In genomic region chr18:7889515-7889914, GRCh38 we compare ENCODE assay signal across 15 cellular contexts.
DNase-seq lines count a peak whose midpoint lies in the region; ATAC-seq, FAIRE-seq and TF ChIP-seq lines count a peak whose summit lies in the region.
"Had no signal": no experiment of that assay in that cellular context is flagged by ENCODE, and none has a peak within 500 bp of the region (broad histone marks: within the 10 kb centered on the region; RNA-seq: fewer than 3 reads in every experiment).

No MANE protein-coding gene starts in this region.

- H3K4me3 ChIP-seq in Caco-2 (ENCODE audit: low read depth, low read length) (no peak overlapping the region), PC-3 (ENCODE audit: low read length) (no peak overlapping the region)
- H3K4me3 ChIP-seq: BLaER1 had no signal

- no peak for ATAC-seq in PC-3

- FAIRE-seq in urothelium cell line (lab: Jason Lieb, UNC), result peak; percentile 23
- FAIRE-seq: H1 had no signal

- H3K9me2 ChIP-seq in PC-3 (replicated peaks; ENCODE audit: low read length), result no peaks in the 10 kb centered on the region

- peaks cover 19% of the 10 kb centered on the region for H3K4me1 ChIP-seq in Caco-2
- H3K4me1 ChIP-seq in PC-3 (ENCODE audit: insufficient read depth, low read length), result no peaks in the 10 kb centered on the region

- no peaks in the 10 kb centered on the region for H3K9me3 Mint-ChIP-seq in Caco-2 (ENCODE audit: unreplicated experiment)
- H3K9me3 Mint-ChIP-seq in endothelial cell (ENCODE audit: unreplicated experiment), result no peaks in the 10 kb centered on the region
- H3K9me3 Mint-ChIP-seq: HFFc6 had no signal

- H2AFZ ChIP-seq in PC-3 (ENCODE audit: low read length), result no peak overlapping the region

- H3K27me3 Mint-ChIP-seq in Caco-2 (ENCODE audit: insufficient read depth, unreplicated experiment) (no peaks in the 10 kb centered on the region), endothelial cell (ENCODE audit: unreplicated experiment) (peaks cover 7% of the 10 kb centered on the region)
- H3K27me3 Mint-ChIP-seq: CD8-positive, alpha-beta memory T cell had no signal

- no peak overlapping the region for H3K4me2 ChIP-seq in PC-3 (ENCODE audit: low read length)
- H3K4me2 ChIP-seq: BLaER1 had no signal

- H3K4me3 Mint-ChIP-seq in Caco-2 (ENCODE audit: unreplicated experiment) (no peak overlapping the region), endothelial cell (ENCODE audit: unreplicated experiment) (peak overlapping the region; percentile 9)
- H3K4me3 Mint-ChIP-seq: CD8-positive, alpha-beta memory T cell; HFFc6 had no signal

- no peaks in the 10 kb centered on the region for H3K79me2 ChIP-seq in PC-3 (ENCODE audit: low read length)

- DNase-seq in Caco-2, result no peak
- DNase-seq in NCI-H2171 (lab: John Stamatoyannopoulos, UW), result peak; percentile 63
- no peak for DNase-seq in endothelial cell (ENCODE audit: low spot score)
- no peak for DNase-seq in urothelium cell line (ENCODE audit: low spot score)
- DNase-seq in PC-3, result no peak
- DNase-seq in GF-D8 (lab: John Stamatoyannopoulos, UW), result no peak
- no peak for DNase-seq in pons (ENCODE audit: low spot score)
- DNase-seq: AML-193; CD8-positive, alpha-beta memory T cell; DMS53; HCEC 1CT; HFFc6 had no signal

- no peaks in the 10 kb centered on the region for H3F3A ChIP-seq in PC-3 (ENCODE audit: low read length, unreplicated experiment)

- H3K9me3 ChIP-seq in Caco-2 (no peaks in the 10 kb centered on the region), PC-3 (ENCODE audit: low read length) (no peaks in the 10 kb centered on the region)
- H3K9me3 ChIP-seq: BLaER1 had no signal

- CTCF ChIA-PET in Caco-2 (lab: Charles Lee) (no interaction called here), PC-3 (lab: Charles Lee) (no interaction called here)

- H3K36me3 ChIP-seq in Caco-2 (ENCODE audit: control insufficient read depth, insufficient read depth, low read length) (no peaks in the 10 kb centered on the region), PC-3 (ENCODE audit: low read depth, low read length) (no peaks in the 10 kb centered on the region)
- H3K36me3 ChIP-seq: BLaER1 had no signal

- H3K4me1 Mint-ChIP-seq in Caco-2 (ENCODE audit: low read depth, unreplicated experiment), result peaks cover 21% of the 10 kb centered on the region
- H3K4me1 Mint-ChIP-seq in endothelial cell (ENCODE audit: unreplicated experiment), result peaks cover 3% of the 10 kb centered on the region

- BruUV-seq in Caco-2 (replicated peaks; lab: Mats Ljungman, UMichigan), result no TSS peak
- BruUV-seq in PC-3 (replicated peaks; lab: Mats Ljungman, UMichigan), result no TSS peak

- intact Hi-C loops in Caco-2 (cut with micrococcal nuclease; ENCODE audit: unreplicated experiment), result no loop called here
- intact Hi-C loops in PC-3 (cut with micrococcal nuclease), result no loop called here

- POLR2A ChIA-PET in Caco-2 (lab: Charles Lee), result no interaction called here
- POLR2A ChIA-PET in PC-3 (lab: Charles Lee; ENCODE audit: unreplicated experiment), result no interaction called here

- peak overlapping the region; percentile 35 for H3K27ac Mint-ChIP-seq in Caco-2 (ENCODE audit: unreplicated experiment)
- H3K27ac Mint-ChIP-seq in endothelial cell (ENCODE audit: unreplicated experiment), result no peak overlapping the region
- H3K27ac Mint-ChIP-seq: HFFc6 had no signal

- no peak for TF ChIP-seq CTCF in Caco-2 (IDR thresholded peaks at IDR 0.05; ENCODE audit: insufficient read depth in 1 of 2, low read depth in 1 of 2, low read length in 1 of 2, severe bottlenecking in 1 of 2, unreplicated experiment in 1 of 2)
- TF ChIP-seq CTCF in endothelial cell (IDR thresholded peaks at IDR 0.05; ENCODE audit: unreplicated experiment), result no peak
- TF ChIP-seq CTCF in PC-3 (conservative IDR thresholded peaks at IDR 0.05; ENCODE audit: low read depth, low read length), result no peak

- H3K27ac ChIP-seq in PC-3 (ENCODE audit: low read length), result no peak overlapping the region
- H3K27ac ChIP-seq: BLaER1, HL-60 had no signal

- no peaks in the 10 kb centered on the region for H4K20me1 ChIP-seq in PC-3 (ENCODE audit: low read length)
- H4K20me1 ChIP-seq: BLaER1 had no signal

- H3K9ac ChIP-seq in PC-3 (ENCODE audit: low read length), result no peak overlapping the region
- H3K9ac ChIP-seq: BLaER1 had no signal

- H3K36me3 Mint-ChIP-seq in Caco-2 (ENCODE audit: insufficient read depth, unreplicated experiment) (peaks cover 54% of the 10 kb centered on the region), endothelial cell (ENCODE audit: low read depth, unreplicated experiment) (peaks cover 4% of the 10 kb centered on the region)
- H3K36me3 Mint-ChIP-seq: CD8-positive, alpha-beta memory T cell had no signal

- H3K27me3 ChIP-seq in Caco-2 (replicated peaks; ENCODE audit: control insufficient read depth, insufficient read depth, low read length) (no peaks in the 10 kb centered on the region), PC-3 (ENCODE audit: low read length) (no peaks in the 10 kb centered on the region)
- H3K27me3 ChIP-seq: BLaER1 had no signal
